11 cellular contexts compared by ENCODE assay signal in genomic region chr1:235139315-235139714, GRCh38.
"Had no signal": no experiment of that assay in that cellular context is flagged by ENCODE, and none has a peak within 500 bp of the region (broad histone marks: within the 10 kb centered on the region; RNA-seq: fewer than 3 reads in every experiment).

No MANE protein-coding gene starts in this region.

- H3K9ac ChIP-seq: SK-N-SH had no signal

- ATAC-seq: gastroesophageal sphincter, left ventricle myocardium superior had no signal

- H3K36me3 ChIP-seq: ovary had no signal

- H3K4me2 ChIP-seq: SK-N-SH had no signal

- DNase-seq: cortex of kidney; effector CD8-positive, alpha-beta T cell; left ventricle myocardium superior; mesendoderm; ovary; Right ventricle myocardium superior; SK-N-SH had no signal

- H3K27ac ChIP-seq: epithelial cell of prostate, gastroesophageal sphincter, ovary, upper lobe of left lung had no signal

- H3K9me3 ChIP-seq: gastroesophageal sphincter, ovary, SK-N-SH, upper lobe of left lung had no signal

- H3K4me3 ChIP-seq: gastroesophageal sphincter, ovary, upper lobe of left lung had no signal

- H3K4me3 Mint-ChIP-seq: neural crest cell had no signal

- H3K4me1 Mint-ChIP-seq: neural crest cell had no signal

- H3K4me1 ChIP-seq: gastroesophageal sphincter, upper lobe of left lung had no signal

- H3K9me3 Mint-ChIP-seq: neural crest cell had no signal

- H3K27me3 ChIP-seq: gastroesophageal sphincter, ovary, upper lobe of left lung had no signal
